Comparison of ENCODE assay signal across 8 cellular contexts in genomic region chr5:141636106-141636412, GRCh38. TPM values are rescaled to one million over a fixed set of nuclear protein-coding genes. Genes with fewer than 3 reads are reported as not detected.
DNase-seq lines count a peak whose midpoint lies in the region; ATAC-seq, FAIRE-seq and TF ChIP-seq lines count a peak whose summit lies in the region.

No MANE protein-coding gene starts in this region.

- H3K4me1 Mint-ChIP-seq in activated CD4-positive, alpha-beta T cell treated with anti-CD3 and anti-CD28 coated beads, Interleukin-2, amount 10 ng/mL, durations not matched to agents 24 days and 14 days: peaks cover 37% of the 10 kb centered on the region
- H3K4me1 Mint-ChIP-seq in activated naive CD8-positive, alpha-beta T cell treated with anti-CD3 and anti-CD28 coated beads, Interleukin-2, amount 10 ng/mL, durations not matched to agents 7 days and 5 days: peaks cover 41% of the 10 kb centered on the region

- H3K27me3 Mint-ChIP-seq in activated CD4-positive, alpha-beta T cell treated with anti-CD3 and anti-CD28 coated beads, Interleukin-2, amount 10 ng/mL, durations not matched to agents 24 days and 14 days: no peaks in the 10 kb centered on the region
- H3K27me3 Mint-ChIP-seq in activated naive CD8-positive, alpha-beta T cell treated with anti-CD3 and anti-CD28 coated beads, Interleukin-2, amount 10 ng/mL, durations not matched to agents 7 days and 5 days: no peaks in the 10 kb centered on the region

- no peak for FAIRE-seq in GM12892 (lab: Jason Lieb, UNC)

- intact Hi-C loops in activated CD4-positive, alpha-beta T cell treated with anti-CD3 and anti-CD28 coated beads, Interleukin-2, amount 10 ng/mL, durations not matched to agents 24 days and 14 days (cut with micrococcal nuclease): loop anchor here (1.0 to 10.0 kb wide), 5 partner anchors 13 to 311 kb away; partner anchors contain the start of genes FCHSD1 and TAF7

- H3K27me3 ChIP-seq in layer of hippocampus (ENCODE audit: control insufficient read depth, insufficient read depth, low read length): no peaks in the 10 kb centered on the region

- POLR2A ChIA-PET in activated naive CD8-positive, alpha-beta T cell treated with anti-CD3 and anti-CD28 coated beads, Interleukin-2, amount 10 ng/mL, durations not matched to agents 7 days and 5 days (lab: Charles Lee): interaction anchor here (1.1 to 9.6 kb wide), 13 partner anchors 10 to 333 kb away, joined by 3 to 107 read pairs (median 16); partner anchors contain the start of genes DIAPH1, FCHSD1, RNF14 and TAF7

- no peaks in the 10 kb centered on the region for H3K9me3 Mint-ChIP-seq in activated CD4-positive, alpha-beta T cell treated with anti-CD3 and anti-CD28 coated beads, Interleukin-2, amount 10 ng/mL, durations not matched to agents 24 days and 14 days
- H3K9me3 Mint-ChIP-seq in activated naive CD8-positive, alpha-beta T cell treated with anti-CD3 and anti-CD28 coated beads, Interleukin-2, amount 10 ng/mL, durations not matched to agents 7 days and 5 days: no peaks in the 10 kb centered on the region

- peaks cover 27% of the 10 kb centered on the region for H3K36me3 Mint-ChIP-seq in activated CD4-positive, alpha-beta T cell treated with anti-CD3 and anti-CD28 coated beads, Interleukin-2, amount 10 ng/mL, durations not matched to agents 24 days and 14 days (ENCODE audit: low read depth)
- H3K36me3 Mint-ChIP-seq in activated naive CD8-positive, alpha-beta T cell treated with anti-CD3 and anti-CD28 coated beads, Interleukin-2, amount 10 ng/mL, durations not matched to agents 7 days and 5 days: peaks cover 12% of the 10 kb centered on the region

- no peak for ATAC-seq in activated naive CD8-positive, alpha-beta T cell treated with anti-CD3 and anti-CD28 coated beads, Interleukin-2, amount 10 ng/mL, durations not matched to agents 7 days and 5 days (ENCODE audit: low read depth)
- ATAC-seq in GM19035 (IDR thresholded peaks at IDR 0.05; ENCODE audit: unreplicated experiment): no peak

- H3K27ac ChIP-seq in layer of hippocampus (ENCODE audit: low read depth, low read length) (peak overlapping the region; percentile 73), substantia nigra (ENCODE audit: low read depth, low read length, poor library complexity, severe bottlenecking) (peak overlapping the region; percentile 80)

- TF ChIP-seq POLR2A in GM12892 (IDR thresholded peaks at IDR 0.05; ENCODE audit: low read depth, low read length): no peak

- peak overlapping the region; percentile 76 for H3K27ac Mint-ChIP-seq in activated CD4-positive, alpha-beta T cell treated with anti-CD3 and anti-CD28 coated beads, Interleukin-2, amount 10 ng/mL, durations not matched to agents 24 days and 14 days
- peak overlapping the region; percentile 81 for H3K27ac Mint-ChIP-seq in activated naive CD8-positive, alpha-beta T cell treated with anti-CD3 and anti-CD28 coated beads, Interleukin-2, amount 10 ng/mL, durations not matched to agents 7 days and 5 days

- peak overlapping the region; percentile 96 for H3K4me3 Mint-ChIP-seq in activated CD4-positive, alpha-beta T cell treated with anti-CD3 and anti-CD28 coated beads, Interleukin-2, amount 10 ng/mL, durations not matched to agents 24 days and 14 days
- peak overlapping the region; percentile 94 for H3K4me3 Mint-ChIP-seq in activated naive CD8-positive, alpha-beta T cell treated with anti-CD3 and anti-CD28 coated beads, Interleukin-2, amount 10 ng/mL, durations not matched to agents 7 days and 5 days

- DNase-seq in activated CD4-positive, alpha-beta T cell treated with anti-CD3 and anti-CD28 coated beads, Interleukin-2, amount 10 ng/mL, durations not matched to agents 24 days and 14 days: no peak
- DNase-seq in activated CD4-positive, alpha-beta T cell treated with anti-CD3 and anti-CD28 coated beads for 1 hour: no peak
- DNase-seq in activated naive CD8-positive, alpha-beta T cell treated with anti-CD3 and anti-CD28 coated beads, Interleukin-2, amount 10 ng/mL, durations not matched to agents 7 days and 5 days: no peak
- DNase-seq in substantia nigra (lab: John Stamatoyannopoulos, UW) (no peak), GM12892 (ENCODE audit: insufficient read length) (no peak), NCI-H1048 (lab: John Stamatoyannopoulos, UW) (no peak)

RNA-seq across cellular contexts. Expression of gene HDAC3, which starts 0.6 kb away (rescaled TPM):
- total RNA-seq in activated CD4-positive, alpha-beta T cell treated with anti-CD3 and anti-CD28 coated beads, Interleukin-2, amount 10 ng/mL, durations not matched to agents 24 days and 14 days: 88.1 and 92.3 TPM in 2 replicates
- total RNA-seq in activated naive CD8-positive, alpha-beta T cell treated with anti-CD3 and anti-CD28 coated beads, Interleukin-2, amount 10 ng/mL, durations not matched to agents 7 days and 5 days: 10 to 100 TPM; 85.8 to 89.6 TPM
- 79.2 TPM for polyA plus RNA-seq in GM12892 (2012; ENCODE audit: missing spikeins)

RNA-seq across cellular contexts. Expression of gene RELL2, which starts 0.7 kb away (rescaled TPM):
- 24.1 TPM in 2 replicates for total RNA-seq in activated CD4-positive, alpha-beta T cell treated with anti-CD3 and anti-CD28 coated beads, Interleukin-2, amount 10 ng/mL, durations not matched to agents 24 days and 14 days
- 10 to 100 TPM; 31.4 to 31.6 TPM for total RNA-seq in activated naive CD8-positive, alpha-beta T cell treated with anti-CD3 and anti-CD28 coated beads, Interleukin-2, amount 10 ng/mL, durations not matched to agents 7 days and 5 days
- 3.8 TPM for polyA plus RNA-seq in GM12892 (2012; ENCODE audit: missing spikeins)

RNA-seq across cellular contexts. Expression of gene FCHSD1, which starts 15.2 kb away (rescaled TPM):
- total RNA-seq in activated CD4-positive, alpha-beta T cell treated with anti-CD3 and anti-CD28 coated beads, Interleukin-2, amount 10 ng/mL, durations not matched to agents 24 days and 14 days: 33.1 and 34.5 TPM in 2 replicates
- 10 to 100 TPM; 98.3 to 99.1 TPM for total RNA-seq in activated naive CD8-positive, alpha-beta T cell treated with anti-CD3 and anti-CD28 coated beads, Interleukin-2, amount 10 ng/mL, durations not matched to agents 7 days and 5 days
- 18.6 TPM for polyA plus RNA-seq in GM12892 (2012; ENCODE audit: missing spikeins)

RNA-seq across cellular contexts. Expression of gene DIAPH1, which starts 17.3 kb away (rescaled TPM):
- total RNA-seq in activated CD4-positive, alpha-beta T cell treated with anti-CD3 and anti-CD28 coated beads, Interleukin-2, amount 10 ng/mL, durations not matched to agents 24 days and 14 days: 225 and 232 TPM in 2 replicates
- total RNA-seq in activated naive CD8-positive, alpha-beta T cell treated with anti-CD3 and anti-CD28 coated beads, Interleukin-2, amount 10 ng/mL, durations not matched to agents 7 days and 5 days: 100 to 1,000 TPM; 244 to 256 TPM
- polyA plus RNA-seq in GM12892 (2012; ENCODE audit: missing spikeins): 67.3 TPM

RNA-seq across cellular contexts. Expression of gene ARAP3, which starts 46.0 kb away (rescaled TPM):
- 9.2 and 10.9 TPM in 2 replicates for total RNA-seq in activated CD4-positive, alpha-beta T cell treated with anti-CD3 and anti-CD28 coated beads, Interleukin-2, amount 10 ng/mL, durations not matched to agents 24 days and 14 days
- 10 to 100 TPM; 17.0 to 17.9 TPM for total RNA-seq in activated naive CD8-positive, alpha-beta T cell treated with anti-CD3 and anti-CD28 coated beads, Interleukin-2, amount 10 ng/mL, durations not matched to agents 7 days and 5 days
- not detected for polyA plus RNA-seq in GM12892 (2012; ENCODE audit: missing spikeins)
